Comparison of ENCODE assay signal across 16 cellular contexts in the genomic region with DNA sequence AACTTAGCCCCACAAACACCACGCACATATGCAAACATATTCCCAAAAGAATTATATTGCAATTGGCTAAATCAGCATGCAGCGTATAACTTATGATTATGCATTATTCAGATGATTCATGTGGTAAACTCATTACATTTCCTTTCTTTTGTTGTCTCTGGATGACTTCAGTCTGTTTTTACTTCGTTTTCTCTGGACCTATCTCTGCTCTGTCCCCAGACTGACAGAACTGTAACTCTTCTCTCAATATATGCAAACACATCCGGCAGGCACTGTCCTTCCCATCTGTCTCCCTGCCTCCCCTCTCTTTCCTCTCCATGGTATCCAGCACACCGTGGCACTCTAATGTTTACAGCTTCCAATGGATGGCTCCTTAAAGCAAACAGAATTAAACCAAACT. TPM values are rescaled to one million over a fixed set of nuclear protein-coding genes. Genes with fewer than 3 reads are reported as not detected.
DNase-seq lines count a peak whose midpoint lies in the region; ATAC-seq, FAIRE-seq and TF ChIP-seq lines count a peak whose summit lies in the region.
"Had no signal": no experiment of that assay in that cellular context is flagged by ENCODE, and none has a peak within 500 bp of the region (broad histone marks: within the 10 kb centered on the region; RNA-seq: fewer than 3 reads in every experiment).

No MANE protein-coding gene starts in this region.

- in situ Hi-C loops in IMR-90 (cut with MboI; ENCODE audit: low sequenced_read_pairs), result no loop called here

- H3K36me3 ChIP-seq in IMR-90 (ENCODE audit: control insufficient read depth, insufficient read depth, low read length), result no peaks in the 10 kb centered on the region
- H3K36me3 ChIP-seq: SJCRH30 had no signal

- H3K4ac ChIP-seq in IMR-90 (ENCODE audit: low read depth, low read length), result no peak overlapping the region

- no peak overlapping the region; the same call in 1 of the 2 replicates for H2BK120ac ChIP-seq in IMR-90 (ENCODE audit: low read depth, low read length)

- H4K20me1 ChIP-seq in IMR-90 (ENCODE audit: insufficient read depth, low read length), result no peaks in the 10 kb centered on the region

- H3K27ac ChIP-seq in IMR-90 (ENCODE audit: insufficient read depth, low read length), result no peak overlapping the region
- H3K27ac ChIP-seq: SJCRH30, WERI-Rb-1 had no signal

- no peak for TF ChIP-seq POLR2A in IMR-90 (IDR thresholded peaks at IDR 0.05; ENCODE audit: low read depth, low read length)

- H2BK5ac ChIP-seq in IMR-90 (ENCODE audit: low read depth, low read length, poor library complexity, severe bottlenecking), result no peak overlapping the region

- no peaks in the 10 kb centered on the region for H3K27me3 ChIP-seq in IMR-90 (ENCODE audit: control insufficient read depth, insufficient read depth, low read length)
- H3K27me3 ChIP-seq: SJCRH30 had no signal

- H4K5ac ChIP-seq in IMR-90 (ENCODE audit: low read depth, low read length), result no peak overlapping the region

- peaks cover 3% of the 10 kb centered on the region; the same call in 1 of the 2 replicates for H3K9me1 ChIP-seq in IMR-90 (ENCODE audit: insufficient read depth, low read length)

- H2BK15ac ChIP-seq in IMR-90 (ENCODE audit: low read depth, low read length), result no peak overlapping the region

- no peak for FAIRE-seq in GM19239 (lab: Jason Lieb, UNC)

- H2AK9ac ChIP-seq in IMR-90 (replicated peaks; ENCODE audit: low read depth, low read length, poor library complexity), result no peak overlapping the region

- no peak overlapping the region for H3K9ac ChIP-seq in IMR-90 (ENCODE audit: low read depth, low read length)

- BruUV-seq in IMR-90 (replicated peaks; lab: Mats Ljungman, UMichigan), result no TSS peak

- peak overlapping the region; percentile 80 for H2AFZ ChIP-seq in IMR-90 (replicated peaks; ENCODE audit: low read length, poor library complexity)

- dilution Hi-C loops in IMR-90 (cut with HindIII; ENCODE audit: low sequenced_read_pairs, unreplicated experiment), result no loop called here

- no peak overlapping the region for H3K56ac ChIP-seq in IMR-90 (ENCODE audit: extremely low read depth, insufficient read depth, low read length)

- H3K23ac ChIP-seq in IMR-90 (ENCODE audit: low read depth, low read length), result no peak overlapping the region

- H3K27ac Mint-ChIP-seq in T-helper 1 cell treated with Interleukin-12 subunit alpha and Interleukin-12 subunit beta and Interleukin-4 antibody, amounts not matched to agents 30 μg/mL and 1 μg/mL, for 36 hours, result peak overlapping the region; percentile 8
- H3K27ac Mint-ChIP-seq in activated naive CD8-positive, alpha-beta T cell treated with anti-CD3 and anti-CD28 coated beads for 36 hours, result peak overlapping the region; percentile 3
- peak overlapping the region; percentile 2 to 63 (median 6) for H3K27ac Mint-ChIP-seq in nephron

- H2AK5ac ChIP-seq in IMR-90 (ENCODE audit: low read depth, low read length), result 0 out of 2 replicates have a peak overlapping the region, but pooled peaks have one; percentile 33

- no peaks in the 10 kb centered on the region for H3K27me3 Mint-ChIP-seq in T-helper 1 cell treated with Interleukin-12 subunit alpha and Interleukin-12 subunit beta and Interleukin-4 antibody, amounts not matched to agents 30 μg/mL and 1 μg/mL, for 36 hours (ENCODE audit: low read depth)
- H3K27me3 Mint-ChIP-seq in activated naive CD8-positive, alpha-beta T cell treated with anti-CD3 and anti-CD28 coated beads for 36 hours, result no peaks in the 10 kb centered on the region
- no peaks in the 10 kb centered on the region for H3K27me3 Mint-ChIP-seq in nephron (ENCODE audit: low read depth)
- H3K27me3 Mint-ChIP-seq: central memory CD8-positive, alpha-beta T cell had no signal

- no peak for TF ChIP-seq RAD21 in IMR-90 (IDR thresholded peaks at IDR 0.05; ENCODE audit: low read length)

- H4K91ac ChIP-seq in IMR-90 (ENCODE audit: insufficient read depth, low read depth, low read length), result no peak overlapping the region

- peak; percentile 62 for ATAC-seq in IMR-90 (ENCODE audit: low read depth)
- no peak for ATAC-seq in HG03196 (IDR thresholded peaks at IDR 0.05; ENCODE audit: unreplicated experiment)

- H3K36me3 Mint-ChIP-seq in T-helper 1 cell treated with Interleukin-12 subunit alpha and Interleukin-12 subunit beta and Interleukin-4 antibody, amounts not matched to agents 30 μg/mL and 1 μg/mL, for 36 hours (ENCODE audit: low read depth), result peaks cover 3% of the 10 kb centered on the region
- peaks cover 4% of the 10 kb centered on the region for H3K36me3 Mint-ChIP-seq in activated naive CD8-positive, alpha-beta T cell treated with anti-CD3 and anti-CD28 coated beads for 36 hours
- H3K36me3 Mint-ChIP-seq in nephron (ENCODE audit: low read depth), result peaks cover 5% of the 10 kb centered on the region

- WGBS in IMR-90 (ENCODE audit: extremely low coverage in 2 of 2, insufficient read length in 1 of 2), 2 experiments, result 13% methylated on average over 3 of the region's 5 CpGs; no CpG with 5 or more reads in 1 of the 2 experiments

- H3K9me3 Mint-ChIP-seq in T-helper 1 cell treated with Interleukin-12 subunit alpha and Interleukin-12 subunit beta and Interleukin-4 antibody, amounts not matched to agents 30 μg/mL and 1 μg/mL, for 36 hours, result no peaks in the 10 kb centered on the region
- H3K9me3 Mint-ChIP-seq in activated naive CD8-positive, alpha-beta T cell treated with anti-CD3 and anti-CD28 coated beads for 36 hours, result no peaks in the 10 kb centered on the region
- H3K9me3 Mint-ChIP-seq in nephron, result no peaks in the 10 kb centered on the region
- H3K9me3 Mint-ChIP-seq: central memory CD8-positive, alpha-beta T cell; H9 had no signal

- H2BK20ac ChIP-seq in IMR-90 (ENCODE audit: low read depth, low read length), result no peak overlapping the region

- H3K4me1 Mint-ChIP-seq in T-helper 1 cell treated with Interleukin-12 subunit alpha and Interleukin-12 subunit beta and Interleukin-4 antibody, amounts not matched to agents 30 μg/mL and 1 μg/mL, for 36 hours (ENCODE audit: low read depth), result peaks cover 21% of the 10 kb centered on the region
- peaks cover 29% of the 10 kb centered on the region for H3K4me1 Mint-ChIP-seq in activated naive CD8-positive, alpha-beta T cell treated with anti-CD3 and anti-CD28 coated beads for 36 hours
- peaks cover 11% of the 10 kb centered on the region for H3K4me1 Mint-ChIP-seq in nephron

- no peaks in the 10 kb centered on the region for H3K4me1 ChIP-seq in IMR-90 (ENCODE audit: control insufficient read depth, insufficient read depth, low read length)

- no peak for DNase-seq in T-helper 1 cell
- DNase-seq in IMR-90, result no peak
- no peak for DNase-seq in activated naive CD8-positive, alpha-beta T cell treated with anti-CD3 and anti-CD28 coated beads for 36 hours
- DNase-seq in NCI-H748 treated with DMSO at 0.1 percent for 48 hours (lab: John Stamatoyannopoulos, UW), result no peak
- no peak for DNase-seq in GM19239 (ENCODE audit: insufficient read length, low spot score)
- DNase-seq: activated effector memory CD4-positive, alpha-beta T cell treated with anti-CD3 and anti-CD28 coated beads, Interleukin-2, amount 50 U/mL, for 16 hours; H9; mesendoderm; MV-4-11; NCI-H446 treated with DMSO at 0.1 percent for 48 hours; SJCRH30; WERI-Rb-1 had no signal

- no peak for TF ChIP-seq CTCF in IMR-90 (conservative IDR thresholded peaks at IDR 0.05; ENCODE audit: low read depth, low read length)
- no peak for TF ChIP-seq CTCF in nephron (IDR thresholded peaks at IDR 0.05; ENCODE audit: unreplicated experiment in 3 of 3)

- no peak overlapping the region; the same call in 1 of the 2 replicates for H3K14ac ChIP-seq in IMR-90 (replicated peaks; ENCODE audit: low read depth, low read length)

- POLR2A ChIA-PET in IMR-90 (lab: Charles Lee; ENCODE audit: unreplicated experiment), result no interaction called here

- no peak overlapping the region for H3K4me3 ChIP-seq in IMR-90 (ENCODE audit: insufficient read depth, low read depth, low read length)
- H3K4me3 ChIP-seq: SJCRH30 had no signal

- H3K4me3 Mint-ChIP-seq in T-helper 1 cell treated with Interleukin-12 subunit alpha and Interleukin-12 subunit beta and Interleukin-4 antibody, amounts not matched to agents 30 μg/mL and 1 μg/mL, for 36 hours, result no peak overlapping the region
- H3K4me3 Mint-ChIP-seq in activated naive CD8-positive, alpha-beta T cell treated with anti-CD3 and anti-CD28 coated beads for 36 hours, result no peak overlapping the region
- H3K4me3 Mint-ChIP-seq in nephron, result peak overlapping the region in 1 of 3 experiments; percentile 28
- H3K4me3 Mint-ChIP-seq: central memory CD8-positive, alpha-beta T cell; H9 had no signal

- intact Hi-C loops in IMR-90 (cut with micrococcal nuclease), result no loop called here

- H3K9me3 ChIP-seq in IMR-90 (ENCODE audit: control insufficient read depth, insufficient read depth, low read length), result no peaks in the 10 kb centered on the region
- H3K9me3 ChIP-seq: SJCRH30 had no signal

- H3K79me1 ChIP-seq in IMR-90 (ENCODE audit: low read depth in 1 of 2, low read length in 2 of 2), result no peaks in the 10 kb centered on the region

- CTCF ChIA-PET in IMR-90 (lab: Yijun Ruan, JAX), result no interaction called here

- no peak overlapping the region for H3K18ac ChIP-seq in IMR-90 (ENCODE audit: low read depth, low read length)

- peak overlapping the region in 1 of 2 experiments; percentile 78; a peak in 2 of 4 replicates for H4K8ac ChIP-seq in IMR-90 (ENCODE audit: low read depth in 2 of 2, low read length in 2 of 2)

- H3K4me2 ChIP-seq in IMR-90 (ENCODE audit: low read depth, low read length), result no peak overlapping the region

TF ChIP-seq in IMR-90, 13 proteins besides CTCF, POLR2A, EP300 and RAD21:
- TF ChIP-seq FOS (IDR thresholded peaks at IDR 0.05; ENCODE audit: low read depth, low read length) (no peak), RFX5 (IDR thresholded peaks at IDR 0.05; ENCODE audit: low read depth, low read length) (no peak), CEBPB (IDR thresholded peaks at IDR 0.05; ENCODE audit: low read depth, low read length) (no peak)

RNA-seq across cellular contexts. Expression of a gene that starts 6.1 kb away (rescaled TPM):
- total RNA-seq in IMR-90 (2012; rRNA removed), result 45.0 and 60.8 TPM in 2 replicates
- 16.8 and 20.2 TPM in 2 replicates for polyA plus RNA-seq in IMR-90 (2012; rRNA removed)
- 4.8 and 7.6 TPM in 2 replicates for polyA plus RNA-seq in IMR-90 (2012; cell fraction: cytosol; rRNA removed)
- polyA plus RNA-seq in IMR-90 (2012; cell fraction: nucleus; rRNA removed; ENCODE audit: low replicate concordance), result 5.5 and 17.3 TPM in 2 replicates
- 100 to 1,000 TPM; 107 to 108 TPM for total RNA-seq in activated naive CD8-positive, alpha-beta T cell treated with anti-CD3 and anti-CD28 coated beads for 36 hours

RNA-seq across cellular contexts. Expression of a gene that starts 29.3 kb away (rescaled TPM):
- 6.1 and 7.2 TPM in 2 replicates for total RNA-seq in IMR-90 (2012; rRNA removed)
- polyA plus RNA-seq in IMR-90 (2012; rRNA removed), result 51.3 and 62.6 TPM in 2 replicates
- polyA plus RNA-seq in IMR-90 (2012; cell fraction: cytosol; rRNA removed), result 50.6 and 52.7 TPM in 2 replicates
- 29.2 and 33.8 TPM in 2 replicates for polyA plus RNA-seq in IMR-90 (2012; cell fraction: nucleus; rRNA removed; ENCODE audit: low replicate concordance)
- 10 to 100 TPM; 65.6 to 66.2 TPM for total RNA-seq in activated naive CD8-positive, alpha-beta T cell treated with anti-CD3 and anti-CD28 coated beads for 36 hours

RNA-seq across cellular contexts. Expression of a gene that starts 50.2 kb away (rescaled TPM):
- 81.7 and 94.1 TPM in 2 replicates for total RNA-seq in IMR-90 (2012; rRNA removed)
- 61.8 and 72.6 TPM in 2 replicates for polyA plus RNA-seq in IMR-90 (2012; rRNA removed)
- polyA plus RNA-seq in IMR-90 (2012; cell fraction: cytosol; rRNA removed), result 22.3 and 54.6 TPM in 2 replicates
- polyA plus RNA-seq in IMR-90 (2012; cell fraction: nucleus; rRNA removed; ENCODE audit: low replicate concordance), result 42.5 and 66.2 TPM in 2 replicates
- total RNA-seq in activated naive CD8-positive, alpha-beta T cell treated with anti-CD3 and anti-CD28 coated beads for 36 hours, result 10 to 100 TPM; 30.4 to 32.2 TPM
